1 cellular context compared by ENCODE assay signal in the genomic region with DNA sequence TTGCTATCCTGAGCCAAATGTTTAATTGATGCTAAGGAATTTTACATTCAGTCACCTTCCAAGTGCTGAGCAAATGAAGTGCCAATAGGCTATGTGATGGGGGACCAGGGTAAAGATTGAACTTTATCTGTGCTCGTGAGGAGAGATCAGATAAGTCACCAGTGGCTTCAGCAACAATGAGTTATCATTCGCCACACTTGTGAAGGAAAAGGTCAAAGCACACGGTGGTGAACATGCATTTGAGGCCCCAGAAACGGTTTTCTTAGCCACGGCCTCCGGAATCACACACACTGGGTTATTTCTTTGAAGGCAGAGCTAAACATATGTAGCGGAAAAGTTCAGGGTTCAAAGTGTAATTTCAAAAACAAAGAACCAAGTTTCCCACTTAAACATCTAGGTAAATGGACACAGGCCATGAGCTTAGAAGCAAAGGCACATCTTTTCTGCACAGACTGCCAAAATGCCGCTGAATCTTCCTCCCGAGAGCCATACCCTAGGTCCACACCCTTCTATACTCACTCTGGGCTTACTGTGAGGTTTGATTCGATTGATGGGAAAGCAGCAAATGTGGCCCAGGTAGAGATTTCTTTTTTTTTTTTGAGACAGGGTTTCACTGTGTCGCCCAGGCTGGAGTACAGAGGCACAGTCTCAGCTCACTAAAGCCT.
TF ChIP-seq lines count a peak whose summit lies in the region.

No MANE protein-coding gene starts in this region.

TF ChIP-seq in HepG2, 621 proteins besides CTCF, POLR2A, EP300 and RAD21 (continued from another document and continues in another):
- TF ChIP-seq, protein P1, sequence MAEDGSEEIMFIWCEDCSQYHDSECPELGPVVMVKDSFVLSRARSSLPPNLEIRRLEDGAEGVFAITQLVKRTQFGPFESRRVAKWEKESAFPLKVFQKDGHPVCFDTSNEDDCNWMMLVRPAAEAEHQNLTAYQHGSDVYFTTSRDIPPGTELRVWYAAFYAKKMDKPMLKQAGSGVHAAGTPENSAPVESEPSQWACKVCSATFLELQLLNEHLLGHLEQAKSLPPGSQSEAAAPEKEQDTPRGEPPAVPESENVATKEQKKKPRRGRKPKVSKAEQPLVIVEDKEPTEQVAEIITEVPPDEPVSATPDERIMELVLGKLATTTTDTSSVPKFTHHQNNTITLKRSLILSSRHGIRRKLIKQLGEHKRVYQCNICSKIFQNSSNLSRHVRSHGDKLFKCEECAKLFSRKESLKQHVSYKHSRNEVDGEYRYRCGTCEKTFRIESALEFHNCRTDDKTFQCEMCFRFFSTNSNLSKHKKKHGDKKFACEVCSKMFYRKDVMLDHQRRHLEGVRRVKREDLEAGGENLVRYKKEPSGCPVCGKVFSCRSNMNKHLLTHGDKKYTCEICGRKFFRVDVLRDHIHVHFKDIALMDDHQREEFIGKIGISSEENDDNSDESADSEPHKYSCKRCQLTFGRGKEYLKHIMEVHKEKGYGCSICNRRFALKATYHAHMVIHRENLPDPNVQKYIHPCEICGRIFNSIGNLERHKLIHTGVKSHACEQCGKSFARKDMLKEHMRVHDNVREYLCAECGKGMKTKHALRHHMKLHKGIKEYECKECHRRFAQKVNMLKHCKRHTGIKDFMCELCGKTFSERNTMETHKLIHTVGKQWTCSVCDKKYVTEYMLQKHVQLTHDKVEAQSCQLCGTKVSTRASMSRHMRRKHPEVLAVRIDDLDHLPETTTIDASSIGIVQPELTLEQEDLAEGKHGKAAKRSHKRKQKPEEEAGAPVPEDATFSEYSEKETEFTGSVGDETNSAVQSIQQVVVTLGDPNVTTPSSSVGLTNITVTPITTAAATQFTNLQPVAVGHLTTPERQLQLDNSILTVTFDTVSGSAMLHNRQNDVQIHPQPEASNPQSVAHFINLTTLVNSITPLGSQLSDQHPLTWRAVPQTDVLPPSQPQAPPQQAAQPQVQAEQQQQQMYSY (CRISPR knock-in tag; IDR thresholded peaks at IDR 0.05), result 0 out of 2 replicates have a peak, but pooled peaks have one; percentile 7
- TF ChIP-seq, protein P2, sequence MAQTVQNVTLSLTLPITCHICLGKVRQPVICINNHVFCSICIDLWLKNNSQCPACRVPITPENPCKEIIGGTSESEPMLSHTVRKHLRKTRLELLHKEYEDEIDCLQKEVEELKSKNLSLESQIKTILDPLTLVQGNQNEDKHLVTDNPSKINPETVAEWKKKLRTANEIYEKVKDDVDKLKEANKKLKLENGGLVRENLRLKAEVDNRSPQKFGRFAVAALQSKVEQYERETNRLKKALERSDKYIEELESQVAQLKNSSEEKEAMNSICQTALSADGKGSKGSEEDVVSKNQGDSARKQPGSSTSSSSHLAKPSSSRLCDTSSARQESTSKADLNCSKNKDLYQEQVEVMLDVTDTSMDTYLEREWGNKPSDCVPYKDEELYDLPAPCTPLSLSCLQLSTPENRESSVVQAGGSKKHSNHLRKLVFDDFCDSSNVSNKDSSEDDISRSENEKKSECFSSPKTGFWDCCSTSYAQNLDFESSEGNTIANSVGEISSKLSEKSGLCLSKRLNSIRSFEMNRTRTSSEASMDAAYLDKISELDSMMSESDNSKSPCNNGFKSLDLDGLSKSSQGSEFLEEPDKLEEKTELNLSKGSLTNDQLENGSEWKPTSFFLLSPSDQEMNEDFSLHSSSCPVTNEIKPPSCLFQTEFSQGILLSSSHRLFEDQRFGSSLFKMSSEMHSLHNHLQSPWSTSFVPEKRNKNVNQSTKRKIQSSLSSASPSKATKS (CRISPR knock-in tag; IDR thresholded peaks at IDR 0.05), result 0 out of 2 replicates have a peak, but pooled peaks have one; percentile 56
- no peak for TF ChIP-seq SMAD9 (CRISPR knock-in tag; IDR thresholded peaks at IDR 0.05)
- TF ChIP-seq SOX6 (IDR thresholded peaks at IDR 0.05), result no peak
- TF ChIP-seq SOX6 (CRISPR knock-in tag; IDR thresholded peaks at IDR 0.05), result peak; percentile 97
- TF ChIP-seq, protein P3, sequence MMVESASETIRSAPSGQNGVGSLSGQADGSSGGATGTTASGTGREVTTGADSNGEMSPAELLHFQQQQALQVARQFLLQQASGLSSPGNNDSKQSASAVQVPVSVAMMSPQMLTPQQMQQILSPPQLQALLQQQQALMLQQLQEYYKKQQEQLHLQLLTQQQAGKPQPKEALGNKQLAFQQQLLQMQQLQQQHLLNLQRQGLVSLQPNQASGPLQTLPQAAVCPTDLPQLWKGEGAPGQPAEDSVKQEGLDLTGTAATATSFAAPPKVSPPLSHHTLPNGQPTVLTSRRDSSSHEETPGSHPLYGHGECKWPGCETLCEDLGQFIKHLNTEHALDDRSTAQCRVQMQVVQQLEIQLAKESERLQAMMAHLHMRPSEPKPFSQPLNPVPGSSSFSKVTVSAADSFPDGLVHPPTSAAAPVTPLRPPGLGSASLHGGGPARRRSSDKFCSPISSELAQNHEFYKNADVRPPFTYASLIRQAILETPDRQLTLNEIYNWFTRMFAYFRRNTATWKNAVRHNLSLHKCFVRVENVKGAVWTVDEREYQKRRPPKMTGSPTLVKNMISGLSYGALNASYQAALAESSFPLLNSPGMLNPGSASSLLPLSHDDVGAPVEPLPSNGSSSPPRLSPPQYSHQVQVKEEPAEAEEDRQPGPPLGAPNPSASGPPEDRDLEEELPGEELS (CRISPR knock-in tag; IDR thresholded peaks at IDR 0.05), result peak; percentile 86
- peak; percentile 58; the same call in 1 of the 2 replicates for TF ChIP-seq RBFOX2 (IDR thresholded peaks at IDR 0.05; ENCODE audit: low read depth, low read length)
- no peak for TF ChIP-seq DNMT3B (CRISPR knock-in tag; conservative IDR thresholded peaks at IDR 0.05)
- TF ChIP-seq HDAC1 (CRISPR knock-in tag; IDR thresholded peaks at IDR 0.05), result peak; percentile 81
- no peak; the same call in 1 of the 2 replicates for TF ChIP-seq KDM5B (CRISPR knock-in tag; IDR thresholded peaks at IDR 0.05; ENCODE audit: borderline replicate concordance)
- TF ChIP-seq, protein P4, sequence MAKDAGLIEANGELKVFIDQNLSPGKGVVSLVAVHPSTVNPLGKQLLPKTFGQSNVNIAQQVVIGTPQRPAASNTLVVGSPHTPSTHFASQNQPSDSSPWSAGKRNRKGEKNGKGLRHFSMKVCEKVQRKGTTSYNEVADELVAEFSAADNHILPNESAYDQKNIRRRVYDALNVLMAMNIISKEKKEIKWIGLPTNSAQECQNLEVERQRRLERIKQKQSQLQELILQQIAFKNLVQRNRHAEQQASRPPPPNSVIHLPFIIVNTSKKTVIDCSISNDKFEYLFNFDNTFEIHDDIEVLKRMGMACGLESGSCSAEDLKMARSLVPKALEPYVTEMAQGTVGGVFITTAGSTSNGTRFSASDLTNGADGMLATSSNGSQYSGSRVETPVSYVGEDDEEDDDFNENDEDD (CRISPR knock-in tag; IDR thresholded peaks at IDR 0.05; ENCODE audit: borderline replicate concordance), result peak; percentile 72; the same call in 1 of the 2 replicates
- TF ChIP-seq, protein P5, sequence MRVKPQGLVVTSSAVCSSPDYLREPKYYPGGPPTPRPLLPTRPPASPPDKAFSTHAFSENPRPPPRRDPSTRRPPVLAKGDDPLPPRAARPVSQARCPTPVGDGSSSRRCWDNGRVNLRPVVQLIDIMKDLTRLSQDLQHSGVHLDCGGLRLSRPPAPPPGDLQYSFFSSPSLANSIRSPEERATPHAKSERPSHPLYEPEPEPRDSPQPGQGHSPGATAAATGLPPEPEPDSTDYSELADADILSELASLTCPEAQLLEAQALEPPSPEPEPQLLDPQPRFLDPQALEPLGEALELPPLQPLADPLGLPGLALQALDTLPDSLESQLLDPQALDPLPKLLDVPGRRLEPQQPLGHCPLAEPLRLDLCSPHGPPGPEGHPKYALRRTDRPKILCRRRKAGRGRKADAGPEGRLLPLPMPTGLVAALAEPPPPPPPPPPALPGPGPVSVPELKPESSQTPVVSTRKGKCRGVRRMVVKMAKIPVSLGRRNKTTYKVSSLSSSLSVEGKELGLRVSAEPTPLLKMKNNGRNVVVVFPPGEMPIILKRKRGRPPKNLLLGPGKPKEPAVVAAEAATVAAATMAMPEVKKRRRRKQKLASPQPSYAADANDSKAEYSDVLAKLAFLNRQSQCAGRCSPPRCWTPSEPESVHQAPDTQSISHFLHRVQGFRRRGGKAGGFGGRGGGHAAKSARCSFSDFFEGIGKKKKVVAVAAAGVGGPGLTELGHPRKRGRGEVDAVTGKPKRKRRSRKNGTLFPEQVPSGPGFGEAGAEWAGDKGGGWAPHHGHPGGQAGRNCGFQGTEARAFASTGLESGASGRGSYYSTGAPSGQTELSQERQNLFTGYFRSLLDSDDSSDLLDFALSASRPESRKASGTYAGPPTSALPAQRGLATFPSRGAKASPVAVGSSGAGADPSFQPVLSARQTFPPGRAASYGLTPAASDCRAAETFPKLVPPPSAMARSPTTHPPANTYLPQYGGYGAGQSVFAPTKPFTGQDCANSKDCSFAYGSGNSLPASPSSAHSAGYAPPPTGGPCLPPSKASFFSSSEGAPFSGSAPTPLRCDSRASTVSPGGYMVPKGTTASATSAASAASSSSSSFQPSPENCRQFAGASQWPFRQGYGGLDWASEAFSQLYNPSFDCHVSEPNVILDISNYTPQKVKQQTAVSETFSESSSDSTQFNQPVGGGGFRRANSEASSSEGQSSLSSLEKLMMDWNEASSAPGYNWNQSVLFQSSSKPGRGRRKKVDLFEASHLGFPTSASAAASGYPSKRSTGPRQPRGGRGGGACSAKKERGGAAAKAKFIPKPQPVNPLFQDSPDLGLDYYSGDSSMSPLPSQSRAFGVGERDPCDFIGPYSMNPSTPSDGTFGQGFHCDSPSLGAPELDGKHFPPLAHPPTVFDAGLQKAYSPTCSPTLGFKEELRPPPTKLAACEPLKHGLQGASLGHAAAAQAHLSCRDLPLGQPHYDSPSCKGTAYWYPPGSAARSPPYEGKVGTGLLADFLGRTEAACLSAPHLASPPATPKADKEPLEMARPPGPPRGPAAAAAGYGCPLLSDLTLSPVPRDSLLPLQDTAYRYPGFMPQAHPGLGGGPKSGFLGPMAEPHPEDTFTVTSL (CRISPR knock-in tag; IDR thresholded peaks at IDR 0.05; ENCODE audit: borderline replicate concordance), result peak; percentile 94
- peak; percentile 83; the same call in 1 of the 2 replicates for TF ChIP-seq ETV5 (CRISPR knock-in tag; IDR thresholded peaks at IDR 0.05; ENCODE audit: borderline replicate concordance)
- peak; percentile 54; the same call in 1 of the 2 replicates for TF ChIP-seq ZC3H13 (CRISPR knock-in tag; IDR thresholded peaks at IDR 0.05)
- no peak; the same call in 1 of the 2 replicates for TF ChIP-seq ZSCAN12 (CRISPR knock-in tag; IDR thresholded peaks at IDR 0.05)
- peak; percentile 43; the same call in 1 of the 2 replicates for TF ChIP-seq ZNF205 (CRISPR knock-in tag; IDR thresholded peaks at IDR 0.05)
- no peak for TF ChIP-seq ZNF30 (CRISPR knock-in tag; IDR thresholded peaks at IDR 0.05)
- no peak for TF ChIP-seq SRF (IDR thresholded peaks at IDR 0.05; ENCODE audit: low read depth, low read length)
- TF ChIP-seq ZSCAN20 (CRISPR knock-in tag; IDR thresholded peaks at IDR 0.05; ENCODE audit: borderline replicate concordance), result peak; percentile 66; the same call in 1 of the 2 replicates
- TF ChIP-seq, protein P6, sequence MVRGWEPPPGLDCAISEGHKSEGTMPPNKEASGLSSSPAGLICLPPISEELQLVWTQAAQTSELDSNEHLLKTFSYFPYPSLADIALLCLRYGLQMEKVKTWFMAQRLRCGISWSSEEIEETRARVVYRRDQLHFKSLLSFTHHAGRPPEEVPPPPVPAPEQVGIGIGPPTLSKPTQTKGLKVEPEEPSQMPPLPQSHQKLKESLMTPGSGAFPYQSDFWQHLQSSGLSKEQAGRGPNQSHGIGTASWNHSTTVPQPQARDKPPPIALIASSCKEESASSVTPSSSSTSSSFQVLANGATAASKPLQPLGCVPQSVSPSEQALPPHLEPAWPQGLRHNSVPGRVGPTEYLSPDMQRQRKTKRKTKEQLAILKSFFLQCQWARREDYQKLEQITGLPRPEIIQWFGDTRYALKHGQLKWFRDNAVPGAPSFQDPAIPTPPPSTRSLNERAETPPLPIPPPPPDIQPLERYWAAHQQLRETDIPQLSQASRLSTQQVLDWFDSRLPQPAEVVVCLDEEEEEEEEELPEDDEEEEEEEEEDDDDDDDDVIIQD (CRISPR knock-in tag; IDR thresholded peaks at IDR 0.05; ENCODE audit: low read depth), result peak; percentile 70; the same call in 1 of the 2 replicates
- peak; percentile 82; the same call in 1 of the 2 replicates for TF ChIP-seq GATA4 (IDR thresholded peaks at IDR 0.05; ENCODE audit: borderline replicate concordance, low read depth)
- TF ChIP-seq MXI1 (IDR thresholded peaks at IDR 0.05; ENCODE audit: borderline replicate concordance, low read depth, low read length), result no peak
- no peak for TF ChIP-seq IKZF1 (IDR thresholded peaks at IDR 0.05)
- TF ChIP-seq NFIC (IDR thresholded peaks at IDR 0.05; ENCODE audit: low read length), result peak; percentile 83
- TF ChIP-seq, protein P7, sequence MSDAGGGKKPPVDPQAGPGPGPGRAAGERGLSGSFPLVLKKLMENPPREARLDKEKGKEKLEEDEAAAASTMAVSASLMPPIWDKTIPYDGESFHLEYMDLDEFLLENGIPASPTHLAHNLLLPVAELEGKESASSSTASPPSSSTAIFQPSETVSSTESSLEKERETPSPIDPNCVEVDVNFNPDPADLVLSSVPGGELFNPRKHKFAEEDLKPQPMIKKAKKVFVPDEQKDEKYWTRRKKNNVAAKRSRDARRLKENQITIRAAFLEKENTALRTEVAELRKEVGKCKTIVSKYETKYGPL (CRISPR knock-in tag; IDR thresholded peaks at IDR 0.05), result no peak
- TF ChIP-seq ISX (CRISPR knock-in tag; conservative IDR thresholded peaks at IDR 0.05), result 0 out of 2 replicates have a peak, but pooled peaks have one; percentile 69
- TF ChIP-seq SMAD3 (CRISPR knock-in tag; IDR thresholded peaks at IDR 0.05), result no peak
- TF ChIP-seq HOXA3 (CRISPR knock-in tag; IDR thresholded peaks at IDR 0.05), result peak; percentile 84
- 0 out of 2 replicates have a peak, but pooled peaks have one; percentile 30 for TF ChIP-seq MIER3 (CRISPR knock-in tag; IDR thresholded peaks at IDR 0.05; ENCODE audit: borderline replicate concordance)
- peak; percentile 94; the same call in 1 of the 2 replicates for TF ChIP-seq ZFP36L1 (CRISPR knock-in tag; IDR thresholded peaks at IDR 0.05)
- no peak for TF ChIP-seq SP140L (CRISPR knock-in tag; IDR thresholded peaks at IDR 0.05; ENCODE audit: borderline replicate concordance)
